33 cellular contexts compared by ENCODE assay signal in the genomic region with DNA sequence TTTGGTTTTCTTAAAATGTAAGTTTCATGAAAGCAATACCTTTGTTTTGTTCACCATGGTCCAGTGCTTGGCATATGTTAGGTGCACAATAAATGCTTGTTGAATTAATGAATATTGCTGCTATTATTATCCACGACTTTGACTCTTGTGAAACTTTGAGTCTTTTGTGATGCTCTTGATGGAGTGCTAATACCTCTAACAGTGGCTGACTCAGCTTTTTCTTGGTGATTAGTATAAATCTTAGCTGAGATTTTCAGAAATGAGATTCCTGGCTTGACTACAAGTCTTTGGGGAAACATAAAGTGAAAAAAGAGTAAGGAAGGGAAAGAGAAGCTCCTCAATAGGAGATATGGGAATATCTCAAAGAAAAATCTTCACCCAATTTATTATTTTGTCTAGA.
"Had no signal": no experiment of that assay in that cellular context is flagged by ENCODE, and none has a peak within 500 bp of the region (broad histone marks: within the 10 kb centered on the region; RNA-seq: fewer than 3 reads in every experiment).

No MANE protein-coding gene starts in this region.

- H3K36me3 ChIP-seq: MG63 had no signal

- H3K27me3 ChIP-seq: MG63 had no signal

- H3K9me3 ChIP-seq: MG63 had no signal

- H3K4me3 ChIP-seq: MG63 had no signal

- DNase-seq: Kasumi-1, MG63, MV-4-11, NCI-H1048, NCI-H1092, NCI-H1092 treated with DMSO at 0.1 percent for 48 hours, NCI-H1105, NCI-H1105 treated with DMSO at 0.1 percent for 48 hours, NCI-H1417 treated with DMSO at 0.1 percent for 48 hours, NCI-H1436, NCI-H1436 treated with DMSO at 0.1 percent for 48 hours, NCI-H146, NCI-H1694, NCI-H1694 treated with DMSO at 0.1 percent for 48 hours, NCI-H187, NCI-H187 treated with DMSO at 0.1 percent for 48 hours, NCI-H1930, NCI-H2029, NCI-H2029 treated with DMSO at 0.1 percent for 48 hours, NCI-H2081, NCI-H2081 treated with DMSO at 0.1 percent for 48 hours, NCI-H2107, NCI-H2171, NCI-H2171 treated with DMSO at 0.1 percent for 48 hours, NCI-H226, NCI-H345, NCI-H446, NCI-H446 treated with DMSO at 0.1 percent for 48 hours, NCI-H510A, NCI-H510A treated with DMSO at 0.1 percent for 48 hours, NCI-H524, NCI-H524 treated with DMSO at 0.1 percent for 48 hours, NCI-H526 had no signal
